In the genomic region with DNA sequence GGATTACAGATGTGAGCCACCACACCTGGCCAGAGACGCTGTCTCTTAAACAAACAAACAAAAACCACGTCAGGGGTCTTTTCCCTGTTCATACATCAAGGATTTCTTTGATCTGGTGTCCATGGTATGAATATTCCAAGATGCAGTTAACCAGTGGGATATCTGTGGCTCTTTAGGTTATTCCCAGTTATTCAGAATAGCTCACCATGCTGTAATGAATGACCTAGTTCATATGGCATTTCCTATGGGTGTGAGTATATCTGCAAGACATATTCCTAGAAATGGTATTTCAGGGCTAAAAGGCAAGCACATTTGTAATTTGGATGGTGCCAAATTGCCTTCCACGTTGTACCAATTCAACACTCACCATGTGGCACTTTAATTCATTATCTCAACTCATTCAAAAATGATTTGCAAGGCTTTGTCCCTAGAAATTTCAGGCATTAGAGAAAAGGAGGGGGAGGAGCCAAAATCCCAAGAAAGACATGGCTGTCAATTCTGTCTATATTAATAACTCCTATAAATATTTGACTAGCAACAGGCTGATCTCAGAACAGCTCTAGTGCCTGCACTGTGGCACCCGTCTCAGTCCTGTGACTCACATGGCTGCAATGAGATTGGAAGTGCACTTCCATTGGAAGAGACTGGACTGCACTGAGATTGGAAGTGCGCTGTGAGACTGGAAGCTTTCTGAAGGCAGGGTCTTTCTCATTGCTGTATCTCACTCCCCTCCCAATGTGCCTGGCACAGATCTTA, we compare ENCODE assay signal across 1 cellular context.
TF ChIP-seq lines count a peak whose summit lies in the region.

No MANE protein-coding gene starts in this region.

TF ChIP-seq in HCT116, 20 proteins besides CTCF, POLR2A, EP300 and RAD21 (continued from another document):
- TF ChIP-seq TCF7L2 (IDR thresholded peaks at IDR 0.05; ENCODE audit: borderline replicate concordance, extremely low read depth, insufficient read depth, insufficient read length) (no peak), CEBPB (IDR thresholded peaks at IDR 0.05; ENCODE audit: low read depth) (no peak), EZH2 (IDR thresholded peaks at IDR 0.05) (no peak)
- TF ChIP-seq, protein P1, sequence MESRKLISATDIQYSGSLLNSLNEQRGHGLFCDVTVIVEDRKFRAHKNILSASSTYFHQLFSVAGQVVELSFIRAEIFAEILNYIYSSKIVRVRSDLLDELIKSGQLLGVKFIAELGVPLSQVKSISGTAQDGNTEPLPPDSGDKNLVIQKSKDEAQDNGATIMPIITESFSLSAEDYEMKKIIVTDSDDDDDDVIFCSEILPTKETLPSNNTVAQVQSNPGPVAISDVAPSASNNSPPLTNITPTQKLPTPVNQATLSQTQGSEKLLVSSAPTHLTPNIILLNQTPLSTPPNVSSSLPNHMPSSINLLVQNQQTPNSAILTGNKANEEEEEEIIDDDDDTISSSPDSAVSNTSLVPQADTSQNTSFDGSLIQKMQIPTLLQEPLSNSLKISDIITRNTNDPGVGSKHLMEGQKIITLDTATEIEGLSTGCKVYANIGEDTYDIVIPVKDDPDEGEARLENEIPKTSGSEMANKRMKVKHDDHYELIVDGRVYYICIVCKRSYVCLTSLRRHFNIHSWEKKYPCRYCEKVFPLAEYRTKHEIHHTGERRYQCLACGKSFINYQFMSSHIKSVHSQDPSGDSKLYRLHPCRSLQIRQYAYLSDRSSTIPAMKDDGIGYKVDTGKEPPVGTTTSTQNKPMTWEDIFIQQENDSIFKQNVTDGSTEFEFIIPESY (IDR thresholded peaks at IDR 0.05; ENCODE audit: extremely low read depth, insufficient replicate concordance, low read length): no peak
